In genomic region chr9:134064711-134065110, GRCh38 we compare ENCODE assay signal across 15 cellular contexts. TPM values are rescaled to one million over a fixed set of nuclear protein-coding genes. Genes with fewer than 3 reads are reported as not detected.
DNase-seq lines count a peak whose midpoint lies in the region; ATAC-seq and TF ChIP-seq lines count a peak whose summit lies in the region.
"Had no signal": no experiment of that assay in that cellular context is flagged by ENCODE, and none has a peak within 500 bp of the region (broad histone marks: within the 10 kb centered on the region; RNA-seq: fewer than 3 reads in every experiment).

No MANE protein-coding gene starts in this region.

- H3K9me3 ChIP-seq in SK-N-SH (no peaks in the 10 kb centered on the region), T-helper 17 cell (ENCODE audit: control insufficient read depth, low read length, poor library complexity, severe bottlenecking) (no peaks in the 10 kb centered on the region), HAP-1 (no peaks in the 10 kb centered on the region)
- H3K9me3 ChIP-seq: A549, esophagus muscularis mucosa, left ventricle myocardium inferior had no signal

- H3K4me1 Mint-ChIP-seq in T-helper 17 cell (peaks cover 50% of the 10 kb centered on the region), immature natural killer cell (peaks cover 53 to 60% of the 10 kb centered on the region in 2 donors)

- CTCF ChIA-PET in SK-N-SH (lab: Yijun Ruan, JAX): interaction anchor here (0.7 to 2.2 kb wide), 4 partner anchors 10 to 478 kb away, joined by 3 to 5 read pairs (median 4); partner anchors contain the start of gene BRD3OS

- H3K36me3 Mint-ChIP-seq in T-helper 17 cell (ENCODE audit: low read depth) (no peaks in the 10 kb centered on the region), immature natural killer cell (no peaks in the 10 kb centered on the region)
- H3K36me3 Mint-ChIP-seq: activated CD8-positive, alpha-beta memory T cell treated with anti-CD3 and anti-CD28 coated beads, Interleukin-2, amount 10 ng/mL, durations not matched to agents 7 days and 5 days had no signal

- H3K4me3 ChIP-seq in SK-N-SH (ENCODE audit: low read depth in 2 of 2, low read length in 1 of 2) (no peak overlapping the region), HAP-1 (no peak overlapping the region)
- H3K4me3 ChIP-seq: A549 had no signal

- peaks cover 74% of the 10 kb centered on the region for H3K79me2 ChIP-seq in SK-N-SH (ENCODE audit: insufficient read depth)

- H3K27me3 Mint-ChIP-seq in T-helper 17 cell: no peaks in the 10 kb centered on the region
- peaks cover 7 to 11% (median 10%) of the 10 kb centered on the region in 3 donors for H3K27me3 Mint-ChIP-seq in immature natural killer cell (ENCODE audit: low read depth in 3 of 3)

- peaks cover 69% of the 10 kb centered on the region for H4K20me1 ChIP-seq in SK-N-SH (ENCODE audit: insufficient read depth)

- H3K27ac ChIP-seq in SK-N-SH (ENCODE audit: low read depth in 2 of 2, low read length in 1 of 2): no peak overlapping the region

- no peak overlapping the region for H3K9ac ChIP-seq in SK-N-SH

- in situ Hi-C loops in HAP-1 (cut with MboI; ENCODE audit: low sequenced_read_pairs): no loop called here

- DNase-seq in SK-N-SH (no peak), T-helper 17 cell (no peak), immature natural killer cell (no peak), sciatic nerve (ENCODE audit: low spot score) (peak; percentile 47), anterior cingulate cortex (lab: John Stamatoyannopoulos, UW) (no peak), HAP-1 (ENCODE audit: low spot score in 2 of 2) (no peak), NCI-H526 treated with DMSO at 0.1 percent for 48 hours (lab: John Stamatoyannopoulos, UW) (no peak)
- DNase-seq: activated CD8-positive, alpha-beta memory T cell treated with anti-CD3 and anti-CD28 coated beads, Interleukin-2, amount 10 ng/mL, durations not matched to agents 7 days and 5 days; left ventricle myocardium inferior; NCI-H2081; SHP77; small intestine had no signal

- H3F3A ChIP-seq in SK-N-SH (replicated peaks; ENCODE audit: insufficient read depth): peaks cover 8% of the 10 kb centered on the region

- H3K36me3 ChIP-seq in SK-N-SH (replicated peaks in 1 of 2; ENCODE audit: control insufficient read depth in 1 of 2, insufficient read depth in 2 of 2, low read length in 1 of 2) (no peaks in the 10 kb centered on the region), HAP-1 (replicated peaks) (no peaks in the 10 kb centered on the region; the same call in 1 of the 2 replicates)
- H3K36me3 ChIP-seq: esophagus muscularis mucosa, left ventricle myocardium inferior had no signal

- intact Hi-C loops in sciatic nerve (cut with DNase I): loop anchor here (10.0 kb wide), 1 partner anchor 90 kb away; no protein-coding TSS in a partner anchor

- H3K4me3 Mint-ChIP-seq in T-helper 17 cell (peak overlapping the region; percentile 90), immature natural killer cell (peak overlapping the region; percentile 80 to 94 (median 92))
- H3K4me3 Mint-ChIP-seq: activated CD8-positive, alpha-beta memory T cell treated with anti-CD3 and anti-CD28 coated beads, Interleukin-2, amount 10 ng/mL, durations not matched to agents 7 days and 5 days had no signal

- H2AFZ ChIP-seq in SK-N-SH (ENCODE audit: low read depth): no peak overlapping the region

- H3K4me1 ChIP-seq in SK-N-SH (ENCODE audit: control insufficient read depth in 1 of 2, insufficient read depth in 2 of 2, low read depth in 1 of 2, low read length in 1 of 2) (peaks cover 0 to 45% of the 10 kb centered on the region in 2 experiments; a peak in 1 of 4 replicates), HAP-1 (peaks cover 2% of the 10 kb centered on the region; the same call in 1 of the 2 replicates)

- TF ChIP-seq EP300 in SK-N-SH (IDR thresholded peaks at IDR 0.05; ENCODE audit: borderline replicate concordance in 1 of 2, low read depth in 1 of 2, low read length in 1 of 2): no peak

- no peak for TF ChIP-seq CTCF in SK-N-SH (IDR thresholded peaks at IDR 0.05)

- H3K9me3 Mint-ChIP-seq in immature natural killer cell: no peaks in the 10 kb centered on the region

- 95% methylated on average over 5 of the region's 7 CpGs for WGBS in SK-N-SH (ENCODE audit: low lambda C conversion rate)

- ATAC-seq in SK-N-SH treated with all-trans-retinoic acid at 6 μM for 48 hours (no peak), T-helper 17 cell (no peak), sciatic nerve (no peak)
- ATAC-seq: A549; activated CD8-positive, alpha-beta memory T cell treated with anti-CD3 and anti-CD28 coated beads, Interleukin-2, amount 10 ng/mL, durations not matched to agents 7 days and 5 days had no signal

- POLR2A ChIA-PET in SK-N-SH (lab: Yijun Ruan, JAX): no interaction called here

- H3K27ac Mint-ChIP-seq in T-helper 17 cell (no peak overlapping the region), immature natural killer cell (peak overlapping the region; percentile 25 to 97 (median 83))
- H3K27ac Mint-ChIP-seq: activated CD8-positive, alpha-beta memory T cell treated with anti-CD3 and anti-CD28 coated beads, Interleukin-2, amount 10 ng/mL, durations not matched to agents 7 days and 5 days had no signal

- no peak for TF ChIP-seq RAD21 in SK-N-SH (IDR thresholded peaks at IDR 0.05; ENCODE audit: low read length)

- no peaks in the 10 kb centered on the region for H3K9me2 ChIP-seq in SK-N-SH

- peak overlapping the region; percentile 100; the same call in 1 of the 2 replicates for H3K4me2 ChIP-seq in SK-N-SH

- peaks cover 6% of the 10 kb centered on the region; the same call in 1 of the 2 replicates for H3K27me3 ChIP-seq in SK-N-SH (ENCODE audit: insufficient read depth)
- H3K27me3 ChIP-seq in HAP-1 (ENCODE audit: low read depth): no peaks in the 10 kb centered on the region
- H3K27me3 ChIP-seq: esophagus muscularis mucosa had no signal

TF ChIP-seq in SK-N-SH, 30 proteins besides CTCF, POLR2A, EP300 and RAD21 (continues in another document):
- TF ChIP-seq NRF1 (IDR thresholded peaks at IDR 0.05; ENCODE audit: low read depth, low read length): no peak
- no peak for TF ChIP-seq SIN3A (IDR thresholded peaks at IDR 0.05; ENCODE audit: borderline replicate concordance, low read depth, low read length)
- TF ChIP-seq NFIC (IDR thresholded peaks at IDR 0.05; ENCODE audit: borderline replicate concordance): no peak
- no peak for TF ChIP-seq RFX5 (IDR thresholded peaks at IDR 0.05; ENCODE audit: low read length)
- no peak for TF ChIP-seq GATA2 (CRISPR knock-in tag; IDR thresholded peaks at IDR 0.05)
- no peak for TF ChIP-seq MEF2A (IDR thresholded peaks at IDR 0.05; ENCODE audit: borderline replicate concordance, low read depth)
- TF ChIP-seq MAX (IDR thresholded peaks at IDR 0.05; ENCODE audit: low read depth): no peak

TF ChIP-seq in SK-N-SH treated with all-trans-retinoic acid at 6 μM for 48 hours, 23 proteins besides CTCF, POLR2A, EP300 and RAD21:
- TF ChIP-seq ZFP3 (CRISPR knock-in tag; IDR thresholded peaks at IDR 0.05) (no peak), ISL1 (CRISPR knock-in tag; IDR thresholded peaks at IDR 0.05) (no peak), ZFP30 (CRISPR knock-in tag; IDR thresholded peaks at IDR 0.05) (no peak)

RNA-seq across cellular contexts. Expression of gene BRD3, which starts 3.1 kb away (rescaled TPM):
- 7.2 and 11.4 TPM in 2 replicates for polyA plus RNA-seq in SK-N-SH (2012; rRNA removed)
- 10.2 and 11.5 TPM in 2 replicates for polyA plus RNA-seq in SK-N-SH (2012; cell fraction: cytosol; rRNA removed)
- 14.8 and 22.7 TPM in 2 replicates for polyA plus RNA-seq in SK-N-SH (2012; cell fraction: nucleus; rRNA removed)
- total RNA-seq in T-helper 17 cell: 10 to 100 TPM; 31.5 to 44.1 TPM
- 10 to 100 TPM; 24.2 to 43.4 (median 29.0) TPM for polyA plus RNA-seq in immature natural killer cell
- 54.4 TPM for total RNA-seq in sciatic nerve

RNA-seq across cellular contexts. Expression of gene BRD3OS, which starts 39.4 kb away (rescaled TPM):
- polyA plus RNA-seq in SK-N-SH (2012; rRNA removed) (21.6 and 23.1 TPM in 2 replicates), immature natural killer cell (10 to 100 TPM; 13.7 to 14.9 (median 13.8) TPM)
- polyA plus RNA-seq in SK-N-SH (2012; cell fraction: cytosol; rRNA removed): 22.9 and 26.1 TPM in 2 replicates
- 17.2 and 19.8 TPM in 2 replicates for polyA plus RNA-seq in SK-N-SH (2012; cell fraction: nucleus; rRNA removed)
- total RNA-seq in T-helper 17 cell (10 to 100 TPM in 1 of 2 donors, 1 to 10 TPM in 1; 7.7 to 10.2 TPM), sciatic nerve (16.4 TPM)
